ENCODE assay signal across 14 cellular contexts in the genomic region with DNA sequence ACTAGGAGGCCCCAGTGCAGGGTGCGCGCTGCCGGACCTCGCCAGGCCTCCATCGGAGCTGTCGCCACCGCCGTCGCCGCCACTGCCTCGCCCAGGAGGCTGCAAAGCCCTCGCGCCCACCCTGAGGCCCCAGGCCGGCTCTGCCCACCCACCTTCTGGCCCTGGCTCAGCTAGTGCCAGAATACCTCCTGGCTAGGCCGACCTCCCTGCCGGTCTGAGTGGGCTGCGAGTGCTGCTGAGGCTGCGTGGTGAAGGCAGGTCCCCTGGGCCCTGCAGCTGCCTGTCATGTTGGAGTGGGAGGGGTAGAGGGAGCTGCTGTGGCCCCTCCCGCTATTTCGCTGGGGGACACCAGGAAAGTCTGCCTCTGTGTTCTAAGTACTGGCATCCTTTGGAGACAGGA. TPM values are rescaled to one million over a fixed set of nuclear protein-coding genes. Genes with fewer than 3 reads are reported as not detected.
DNase-seq lines count a peak whose midpoint lies in the region; ATAC-seq and TF ChIP-seq lines count a peak whose summit lies in the region.
"Had no signal": no experiment of that assay in that cellular context is flagged by ENCODE, and none has a peak within 500 bp of the region (broad histone marks: within the 10 kb centered on the region; RNA-seq: fewer than 3 reads in every experiment).

No MANE protein-coding gene starts in this region.

- ATAC-seq in WTC11 (peak; percentile 3; the same call in 1 of the 2 replicates), HG03039 (IDR thresholded peaks at IDR 0.05; ENCODE audit: unreplicated experiment) (no peak)
- ATAC-seq: HCT116 had no signal

- CTCF ChIA-PET in WTC11 (lab: Charles Lee) = interaction anchor here (0.9 to 11.4 kb wide), 11 partner anchors 12 to 97 kb away, joined by 3 to 174 read pairs (median 5); no protein-coding TSS in a partner anchor

- H3K27ac Mint-ChIP-seq in WTC11 (no peak overlapping the region), nephron progenitor cell (peak overlapping the region; percentile 82)

- H3K27me3 Mint-ChIP-seq in WTC11 (ENCODE audit: low read depth) = no peaks in the 10 kb centered on the region; the same call in 1 of the 2 replicates
- peaks cover 13% of the 10 kb centered on the region for H3K27me3 Mint-ChIP-seq in nephron progenitor cell (ENCODE audit: low read depth, poor library complexity)

- POLR2A ChIA-PET in WTC11 (lab: Charles Lee) = interaction anchor here (0.8 kb wide), 1 partner anchor 11 kb away, joined by 3 read pairs; no protein-coding TSS in a partner anchor

- H3K4me1 ChIP-seq in BLaER1 = peaks cover 56% of the 10 kb centered on the region
- H3K4me1 ChIP-seq: SJSA1 had no signal

- H3K27me3 ChIP-seq in BLaER1 (no peaks in the 10 kb centered on the region), H7 (ENCODE audit: control insufficient read depth, insufficient read depth, low read length) (no peaks in the 10 kb centered on the region)

- H4K20me1 ChIP-seq in BLaER1 = 0 out of 2 replicates have a peak, but pooled peaks cover under 1% of the 10 kb centered on the region

- peaks cover 49% of the 10 kb centered on the region for H3K4me1 Mint-ChIP-seq in WTC11
- peaks cover 95% of the 10 kb centered on the region for H3K4me1 Mint-ChIP-seq in nephron progenitor cell

- H3K9me3 Mint-ChIP-seq in WTC11 (no peaks in the 10 kb centered on the region), nephron progenitor cell (no peaks in the 10 kb centered on the region)

- H3K9ac ChIP-seq in BLaER1 = no peak overlapping the region

- 0 out of 2 replicates have a peak overlapping the region, but pooled peaks have one; percentile 9 for H3K27ac ChIP-seq in BLaER1
- H3K27ac ChIP-seq: SJSA1 had no signal

- H3K9me3 ChIP-seq in BLaER1 = no peaks in the 10 kb centered on the region

- DNase-seq in H7 (peak; percentile 79), WTC11 (ENCODE audit: low spot score) (no peak), nephron progenitor cell (no peak), globus pallidus (ENCODE audit: low spot score) (no peak), HPDE6-E6E7 (ENCODE audit: extremely low spot score) (no peak)
- DNase-seq: KBM-7, MV-4-11, NCI-H1694 treated with DMSO at 0.1 percent for 48 hours, NCI-H2227 treated with DMSO at 0.1 percent for 48 hours, NCI-H774 had no signal

- H3K36me3 Mint-ChIP-seq in WTC11 = no peaks in the 10 kb centered on the region
- H3K36me3 Mint-ChIP-seq in nephron progenitor cell (ENCODE audit: low read depth) = no peaks in the 10 kb centered on the region

- TF ChIP-seq CTCF in WTC11 (IDR thresholded peaks at IDR 0.05) (no peak), nephron progenitor cell (IDR thresholded peaks at IDR 0.05) (no peak)

- H3K4me2 ChIP-seq in BLaER1 = peak overlapping the region; percentile 73

- H3K36me3 ChIP-seq in BLaER1 = no peaks in the 10 kb centered on the region
- no peaks in the 10 kb centered on the region for H3K36me3 ChIP-seq in H7 (replicated peaks; ENCODE audit: control insufficient read depth, insufficient read depth, low read length)
- H3K36me3 ChIP-seq: SJSA1 had no signal

- no peak overlapping the region for H3K4me3 Mint-ChIP-seq in WTC11
- no peak overlapping the region for H3K4me3 Mint-ChIP-seq in nephron progenitor cell

- no peak overlapping the region for H3K4me3 ChIP-seq in BLaER1
- no peak overlapping the region for H3K4me3 ChIP-seq in H7 (ENCODE audit: insufficient read depth, low read depth, low read length)
- H3K4me3 ChIP-seq: SJSA1 had no signal

TF ChIP-seq in WTC11, 78 proteins besides CTCF, POLR2A, EP300 and RAD21:
- no peak for TF ChIP-seq GRHL2 (CRISPR knock-in tag; IDR thresholded peaks at IDR 0.05; ENCODE audit: insufficient replicate concordance, severe bottlenecking)
- TF ChIP-seq, protein P1, sequence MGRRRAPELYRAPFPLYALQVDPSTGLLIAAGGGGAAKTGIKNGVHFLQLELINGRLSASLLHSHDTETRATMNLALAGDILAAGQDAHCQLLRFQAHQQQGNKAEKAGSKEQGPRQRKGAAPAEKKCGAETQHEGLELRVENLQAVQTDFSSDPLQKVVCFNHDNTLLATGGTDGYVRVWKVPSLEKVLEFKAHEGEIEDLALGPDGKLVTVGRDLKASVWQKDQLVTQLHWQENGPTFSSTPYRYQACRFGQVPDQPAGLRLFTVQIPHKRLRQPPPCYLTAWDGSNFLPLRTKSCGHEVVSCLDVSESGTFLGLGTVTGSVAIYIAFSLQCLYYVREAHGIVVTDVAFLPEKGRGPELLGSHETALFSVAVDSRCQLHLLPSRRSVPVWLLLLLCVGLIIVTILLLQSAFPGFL (CRISPR knock-in tag; IDR thresholded peaks at IDR 0.05; ENCODE audit: borderline replicate concordance) = no peak
- TF ChIP-seq KAT7 (CRISPR knock-in tag; IDR thresholded peaks at IDR 0.05; ENCODE audit: borderline replicate concordance) = no peak

RNA-seq across cellular contexts. Expression of a gene that starts 34.1 kb away (rescaled TPM):
- total RNA-seq in H7 (2014; rRNA removed; shearing (Covaris generic)) = 2.5 and 2.6 TPM in 2 replicates
- total RNA-seq in WTC11 (2021) = 1.1 to 1.5 TPM (median 1.3 TPM) in 3 replicates
- total RNA-seq: SJSA1 had no signal

RNA-seq across cellular contexts. Expression of a gene that starts 38.2 kb away (rescaled TPM):
- 3.6 and 4.8 TPM in 2 replicates for total RNA-seq in H7 (2014; rRNA removed; shearing (Covaris generic))
- total RNA-seq in WTC11 (2021) = 12.5 to 18.9 TPM (median 18.2 TPM) in 3 replicates
- total RNA-seq: SJSA1 had no signal
